Comparison of ENCODE assay signal across 9 cellular contexts in genomic region chr18:70422061-70422965, GRCh38.
DNase-seq lines count a peak whose midpoint lies in the region; ATAC-seq, FAIRE-seq and TF ChIP-seq lines count a peak whose summit lies in the region.
"Had no signal": no experiment of that assay in that cellular context is flagged by ENCODE, and none has a peak within 500 bp of the region (broad histone marks: within the 10 kb centered on the region; RNA-seq: fewer than 3 reads in every experiment).

No MANE protein-coding gene starts in this region.

- H3K9me3 ChIP-seq in HUES48 (ENCODE audit: control insufficient read depth, insufficient read depth, low read length) (no peaks in the 10 kb centered on the region), heart right ventricle (no peaks in the 10 kb centered on the region), skeletal muscle satellite cell (replicated peaks; ENCODE audit: low read length) (no peaks in the 10 kb centered on the region)

- peak; percentile 72 to 96 (median 94) for ATAC-seq in heart right ventricle
- no peak for ATAC-seq in GM21423 (IDR thresholded peaks at IDR 0.05; ENCODE audit: unreplicated experiment)
- ATAC-seq: GM12878 had no signal

- H3K36me3 ChIP-seq in HUES48 (ENCODE audit: control insufficient read depth, insufficient read depth, low read length): no peaks in the 10 kb centered on the region
- no peaks in the 10 kb centered on the region for H3K36me3 ChIP-seq in heart right ventricle
- no peaks in the 10 kb centered on the region for H3K36me3 ChIP-seq in skeletal muscle satellite cell (ENCODE audit: insufficient read depth, low read length)

- H3K4me3 ChIP-seq in HUES48 (ENCODE audit: low read depth, low read length) (no peak overlapping the region), heart right ventricle (no peak overlapping the region), skeletal muscle satellite cell (ENCODE audit: low read length) (peak overlapping the region; percentile 26)
- H3K4me3 ChIP-seq: GM12878 had no signal

- FAIRE-seq in TTC549 (lab: Jason Lieb, UNC): peak; percentile 89
- FAIRE-seq: GM12878 had no signal

- intact Hi-C loops in heart right ventricle (cut with DNase I): loop anchor here in 5 of 10 donors (2.0 to 10.0 kb wide), 4 partner anchors 48 to 218 kb away; partner anchors contain the start of gene RTTN (in 1 of the 5)

- 33 to 51% methylated on average over 3 of the region's 3 CpGs for WGBS in heart right ventricle, 2 donors

- no peaks in the 10 kb centered on the region for H3K27me3 ChIP-seq in HUES48 (ENCODE audit: control insufficient read depth, insufficient read depth, low read length)
- no peaks in the 10 kb centered on the region for H3K27me3 ChIP-seq in heart right ventricle
- H3K27me3 ChIP-seq in skeletal muscle satellite cell (ENCODE audit: control insufficient read depth, insufficient read depth, low read length): no peaks in the 10 kb centered on the region

- peak overlapping the region; percentile 54 for H3K27ac ChIP-seq in HUES48 (ENCODE audit: low read depth, low read length)
- peak overlapping the region in 7 of 10 donors; percentile 8 to 80 (median 36) for H3K27ac ChIP-seq in heart right ventricle

- TF ChIP-seq CTCF in heart right ventricle (IDR thresholded peaks at IDR 0.05): no peak

- DNase-seq in AG08395 (ENCODE audit: low spot score) (peak; percentile 92), heart right ventricle (peak; percentile 69 to 79)
- DNase-seq in activated effector memory CD4-positive, alpha-beta T cell treated with anti-CD3 and anti-CD28 coated beads, Interleukin-2, amount 50 U/mL, for 16 hours: no peak
- no peak for DNase-seq in activated effector memory CD4-positive, alpha-beta T cell treated with Interleukin-2 at 50 U/mL for 16 hours

- peaks cover 29% of the 10 kb centered on the region for H3K4me1 ChIP-seq in HUES48 (ENCODE audit: control insufficient read depth, insufficient read depth, low read length)
- H3K4me1 ChIP-seq in heart right ventricle: peaks cover 0 to 53% (median 38%) of the 10 kb centered on the region in 9 donors
- peaks cover 49% of the 10 kb centered on the region for H3K4me1 ChIP-seq in skeletal muscle satellite cell (ENCODE audit: control insufficient read depth, insufficient read depth, low read length)

- H3K9ac ChIP-seq in HUES48 (ENCODE audit: low read depth, low read length) (no peak overlapping the region), skeletal muscle satellite cell (ENCODE audit: low read depth, low read length) (peak overlapping the region; percentile 73)

- H3K4me2 ChIP-seq in skeletal muscle satellite cell (ENCODE audit: low read length): peak overlapping the region; percentile 69

Comparison
In these comparisons a context has a peak if more than half of its experiments do, and no peak if none do; other contexts are left out.
1. DNase-seq: peak in AG08395 (single experiment) and heart right ventricle (2 of 2); none in activated effector memory CD4-positive, alpha-beta T cell treated with anti-CD3 and anti-CD28 coated beads, Interleukin-2, amount 50 U/mL, for 16 hours (single experiment) and activated effector memory CD4-positive, alpha-beta T cell treated with Interleukin-2 at 50 U/mL for 16 hours (single experiment).